In the genomic region with DNA sequence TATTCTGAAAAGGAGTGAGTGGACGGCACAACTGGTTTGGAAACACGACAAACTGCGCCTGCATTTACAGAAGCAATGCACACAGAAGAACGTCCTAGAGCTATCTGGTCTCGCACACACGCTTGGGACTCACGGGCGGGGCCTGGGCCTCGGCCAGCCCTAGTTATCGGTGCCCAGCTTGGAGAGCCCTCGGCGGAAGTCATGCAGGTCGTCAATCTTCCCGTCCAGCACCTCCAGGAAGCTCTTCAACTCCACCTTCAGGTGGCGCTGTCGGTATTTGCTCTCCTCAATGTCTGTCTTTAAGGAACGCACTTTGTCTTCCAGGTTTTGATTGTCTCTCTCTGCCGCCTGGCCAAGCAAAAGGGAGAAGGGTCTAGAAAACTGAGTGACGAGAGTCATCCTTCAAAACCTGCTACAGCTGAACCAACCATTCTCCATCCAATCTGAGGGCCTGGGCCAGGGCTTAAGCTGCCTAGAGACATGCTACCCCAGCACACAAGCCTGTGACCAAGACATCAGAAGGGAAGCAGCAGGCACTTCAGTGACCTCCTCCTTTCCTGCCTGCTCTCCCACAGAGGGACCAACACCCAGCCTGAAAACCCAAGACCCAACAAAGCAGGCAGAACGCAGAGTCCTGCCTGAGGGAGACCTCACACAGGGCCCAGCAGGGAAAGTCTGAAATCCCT, we compare ENCODE assay signal across 1 cellular context.
TF ChIP-seq lines count a peak whose summit lies in the region.

No MANE protein-coding gene starts in this region.

TF ChIP-seq in K562, 482 proteins besides CTCF, POLR2A, EP300 and RAD21 (continued from another document and continues in another):
- peak; percentile 24 for TF ChIP-seq HDAC3 (IDR thresholded peaks at IDR 0.05; ENCODE audit: borderline replicate concordance, partially characterized antibody)
- TF ChIP-seq ZNF124 (CRISPR knock-in tag; IDR thresholded peaks at IDR 0.05), result no peak
- TF ChIP-seq, protein P1, sequence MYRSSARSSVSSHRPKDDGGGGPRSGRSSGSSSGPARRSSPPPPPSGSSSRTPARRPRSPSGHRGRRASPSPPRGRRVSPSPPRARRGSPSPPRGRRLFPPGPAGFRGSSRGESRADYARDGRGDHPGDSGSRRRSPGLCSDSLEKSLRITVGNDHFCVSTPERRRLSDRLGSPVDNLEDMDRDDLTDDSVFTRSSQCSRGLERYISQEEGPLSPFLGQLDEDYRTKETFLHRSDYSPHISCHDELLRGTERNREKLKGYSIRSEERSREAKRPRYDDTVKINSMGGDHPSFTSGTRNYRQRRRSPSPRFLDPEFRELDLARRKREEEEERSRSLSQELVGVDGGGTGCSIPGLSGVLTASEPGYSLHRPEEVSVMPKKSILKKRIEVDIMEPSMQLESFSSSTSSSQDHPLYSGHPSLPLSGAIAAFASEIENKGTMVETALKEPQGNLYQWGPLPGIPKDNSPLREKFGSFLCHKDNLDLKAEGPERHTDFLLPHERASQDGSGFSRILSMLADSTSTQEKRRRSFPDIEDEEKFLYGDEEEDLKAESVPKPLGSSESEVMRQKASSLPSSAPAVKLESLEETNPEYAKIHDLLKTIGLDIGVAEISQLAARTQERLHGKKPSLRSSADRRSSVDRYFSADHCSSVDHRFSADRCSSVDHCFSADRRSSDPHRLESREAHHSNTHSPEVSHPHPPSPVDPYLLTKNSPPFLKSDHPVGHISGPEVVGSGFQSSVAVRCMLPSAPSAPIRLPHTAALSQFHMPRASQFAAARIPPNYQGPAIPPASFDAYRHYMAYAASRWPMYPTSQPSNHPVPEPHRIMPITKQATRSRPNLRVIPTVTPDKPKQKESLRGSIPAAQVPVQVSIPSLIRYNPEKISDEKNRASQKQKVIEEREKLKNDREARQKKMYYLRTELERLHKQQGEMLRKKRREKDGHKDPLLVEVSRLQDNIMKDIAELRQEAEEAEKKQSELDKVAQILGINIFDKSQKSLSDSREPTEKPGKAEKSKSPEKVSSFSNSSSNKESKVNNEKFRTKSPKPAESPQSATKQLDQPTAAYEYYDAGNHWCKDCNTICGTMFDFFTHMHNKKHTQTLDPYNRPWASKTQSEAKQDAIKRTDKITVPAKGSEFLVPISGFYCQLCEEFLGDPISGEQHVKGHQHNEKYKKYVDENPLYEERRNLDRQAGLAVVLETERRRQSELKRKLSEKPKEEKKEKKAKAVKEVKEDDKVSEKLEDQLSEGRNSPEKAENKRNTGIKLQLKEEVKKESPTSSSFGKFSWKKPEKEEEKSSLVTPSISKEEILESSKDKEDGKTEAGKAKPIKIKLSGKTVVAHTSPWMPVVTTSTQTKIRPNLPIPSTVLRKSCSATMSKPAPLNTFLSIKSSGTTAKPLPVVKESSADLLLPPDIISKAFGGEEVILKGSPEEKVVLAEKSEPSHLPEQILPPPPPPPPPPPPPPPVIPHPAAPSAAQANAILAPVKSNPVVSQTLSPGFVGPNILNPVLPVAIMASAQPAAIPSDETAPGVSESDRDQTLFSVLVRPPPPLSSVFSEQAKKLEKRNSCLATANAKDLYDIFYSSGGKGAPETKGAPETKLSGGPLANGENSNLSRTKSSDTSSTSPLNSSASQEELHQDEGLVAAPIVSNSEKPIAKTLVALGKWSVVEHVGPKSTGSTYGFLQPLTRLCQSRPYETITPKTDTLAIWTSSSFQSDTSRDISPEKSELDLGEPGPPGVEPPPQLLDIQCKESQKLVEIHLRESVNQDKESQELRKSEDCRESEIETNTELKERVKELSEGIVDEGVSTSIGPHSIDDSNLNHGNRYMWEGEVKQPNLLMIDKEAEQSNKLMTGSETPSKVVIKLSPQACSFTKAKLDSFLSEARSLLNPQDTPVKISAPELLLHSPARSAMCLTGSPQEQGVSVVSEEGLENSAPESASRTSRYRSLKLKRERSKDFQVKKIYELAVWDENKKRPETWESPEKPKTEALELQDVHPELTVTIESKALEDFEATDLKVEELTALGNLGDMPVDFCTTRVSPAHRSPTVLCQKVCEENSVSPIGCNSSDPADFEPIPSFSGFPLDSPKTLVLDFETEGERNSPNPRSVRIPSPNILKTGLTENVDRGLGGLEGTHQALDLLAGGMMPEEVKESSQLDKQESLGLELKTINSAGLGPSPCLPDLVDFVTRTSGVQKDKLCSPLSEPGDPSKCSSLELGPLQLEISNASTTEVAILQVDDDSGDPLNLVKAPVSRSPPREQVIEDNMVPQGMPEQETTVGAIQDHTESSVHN (IDR thresholded peaks at IDR 0.05; ENCODE audit: borderline replicate concordance in 1 of 2, low read depth in 1 of 2), result no peak
- TF ChIP-seq TOE1 (IDR thresholded peaks at IDR 0.05; ENCODE audit: borderline replicate concordance), result peak; percentile 80; the same call in 1 of the 2 replicates
- TF ChIP-seq TOE1 (CRISPR knock-in tag; IDR thresholded peaks at IDR 0.05; ENCODE audit: borderline replicate concordance, low read depth), result no peak
- no peak for TF ChIP-seq RBM39 (optimal IDR thresholded peaks at IDR 0.05; ENCODE audit: low read depth, low read length)
- TF ChIP-seq NR4A1 (CRISPR knock-in tag; IDR thresholded peaks at IDR 0.05), result no peak
- no peak for TF ChIP-seq NR4A1 (tag; IDR thresholded peaks at IDR 0.05)
- 0 out of 2 replicates have a peak, but pooled peaks have one; percentile 42 for TF ChIP-seq HDGF (IDR thresholded peaks at IDR 0.05)
- peak; percentile 81 for TF ChIP-seq SMAD4 (CRISPR knock-in tag; conservative IDR thresholded peaks at IDR 0.05)
- no peak for TF ChIP-seq U2AF1 (optimal IDR thresholded peaks at IDR 0.05; ENCODE audit: low read depth, low read length)
- TF ChIP-seq, protein P2, sequence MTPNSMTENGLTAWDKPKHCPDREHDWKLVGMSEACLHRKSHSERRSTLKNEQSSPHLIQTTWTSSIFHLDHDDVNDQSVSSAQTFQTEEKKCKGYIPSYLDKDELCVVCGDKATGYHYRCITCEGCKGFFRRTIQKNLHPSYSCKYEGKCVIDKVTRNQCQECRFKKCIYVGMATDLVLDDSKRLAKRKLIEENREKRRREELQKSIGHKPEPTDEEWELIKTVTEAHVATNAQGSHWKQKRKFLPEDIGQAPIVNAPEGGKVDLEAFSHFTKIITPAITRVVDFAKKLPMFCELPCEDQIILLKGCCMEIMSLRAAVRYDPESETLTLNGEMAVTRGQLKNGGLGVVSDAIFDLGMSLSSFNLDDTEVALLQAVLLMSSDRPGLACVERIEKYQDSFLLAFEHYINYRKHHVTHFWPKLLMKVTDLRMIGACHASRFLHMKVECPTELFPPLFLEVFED (CRISPR knock-in tag; conservative IDR thresholded peaks at IDR 0.05), result no peak
- TF ChIP-seq, protein P3, sequence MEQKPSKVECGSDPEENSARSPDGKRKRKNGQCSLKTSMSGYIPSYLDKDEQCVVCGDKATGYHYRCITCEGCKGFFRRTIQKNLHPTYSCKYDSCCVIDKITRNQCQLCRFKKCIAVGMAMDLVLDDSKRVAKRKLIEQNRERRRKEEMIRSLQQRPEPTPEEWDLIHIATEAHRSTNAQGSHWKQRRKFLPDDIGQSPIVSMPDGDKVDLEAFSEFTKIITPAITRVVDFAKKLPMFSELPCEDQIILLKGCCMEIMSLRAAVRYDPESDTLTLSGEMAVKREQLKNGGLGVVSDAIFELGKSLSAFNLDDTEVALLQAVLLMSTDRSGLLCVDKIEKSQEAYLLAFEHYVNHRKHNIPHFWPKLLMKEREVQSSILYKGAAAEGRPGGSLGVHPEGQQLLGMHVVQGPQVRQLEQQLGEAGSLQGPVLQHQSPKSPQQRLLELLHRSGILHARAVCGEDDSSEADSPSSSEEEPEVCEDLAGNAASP (IDR thresholded peaks at IDR 0.05), result no peak
- TF ChIP-seq, protein P4, sequence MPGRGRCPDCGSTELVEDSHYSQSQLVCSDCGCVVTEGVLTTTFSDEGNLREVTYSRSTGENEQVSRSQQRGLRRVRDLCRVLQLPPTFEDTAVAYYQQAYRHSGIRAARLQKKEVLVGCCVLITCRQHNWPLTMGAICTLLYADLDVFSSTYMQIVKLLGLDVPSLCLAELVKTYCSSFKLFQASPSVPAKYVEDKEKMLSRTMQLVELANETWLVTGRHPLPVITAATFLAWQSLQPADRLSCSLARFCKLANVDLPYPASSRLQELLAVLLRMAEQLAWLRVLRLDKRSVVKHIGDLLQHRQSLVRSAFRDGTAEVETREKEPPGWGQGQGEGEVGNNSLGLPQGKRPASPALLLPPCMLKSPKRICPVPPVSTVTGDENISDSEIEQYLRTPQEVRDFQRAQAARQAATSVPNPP (IDR thresholded peaks at IDR 0.05; ENCODE audit: borderline replicate concordance, insufficient read depth, insufficient read length), result no peak
- TF ChIP-seq, protein P5, sequence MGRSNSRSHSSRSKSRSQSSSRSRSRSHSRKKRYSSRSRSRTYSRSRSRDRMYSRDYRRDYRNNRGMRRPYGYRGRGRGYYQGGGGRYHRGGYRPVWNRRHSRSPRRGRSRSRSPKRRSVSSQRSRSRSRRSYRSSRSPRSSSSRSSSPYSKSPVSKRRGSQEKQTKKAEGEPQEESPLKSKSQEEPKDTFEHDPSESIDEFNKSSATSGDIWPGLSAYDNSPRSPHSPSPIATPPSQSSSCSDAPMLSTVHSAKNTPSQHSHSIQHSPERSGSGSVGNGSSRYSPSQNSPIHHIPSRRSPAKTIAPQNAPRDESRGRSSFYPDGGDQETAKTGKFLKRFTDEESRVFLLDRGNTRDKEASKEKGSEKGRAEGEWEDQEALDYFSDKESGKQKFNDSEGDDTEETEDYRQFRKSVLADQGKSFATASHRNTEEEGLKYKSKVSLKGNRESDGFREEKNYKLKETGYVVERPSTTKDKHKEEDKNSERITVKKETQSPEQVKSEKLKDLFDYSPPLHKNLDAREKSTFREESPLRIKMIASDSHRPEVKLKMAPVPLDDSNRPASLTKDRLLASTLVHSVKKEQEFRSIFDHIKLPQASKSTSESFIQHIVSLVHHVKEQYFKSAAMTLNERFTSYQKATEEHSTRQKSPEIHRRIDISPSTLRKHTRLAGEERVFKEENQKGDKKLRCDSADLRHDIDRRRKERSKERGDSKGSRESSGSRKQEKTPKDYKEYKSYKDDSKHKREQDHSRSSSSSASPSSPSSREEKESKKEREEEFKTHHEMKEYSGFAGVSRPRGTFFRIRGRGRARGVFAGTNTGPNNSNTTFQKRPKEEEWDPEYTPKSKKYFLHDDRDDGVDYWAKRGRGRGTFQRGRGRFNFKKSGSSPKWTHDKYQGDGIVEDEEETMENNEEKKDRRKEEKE (IDR thresholded peaks at IDR 0.05; ENCODE audit: borderline replicate concordance in 1 of 2, control insufficient read depth in 1 of 2, low read depth in 2 of 2, low read length in 1 of 2), result 0 out of 4 replicates have a peak, but pooled peaks of 1 of the 2 experiments have one; percentile 64
- TF ChIP-seq E2F3 (CRISPR knock-in tag; IDR thresholded peaks at IDR 0.05), result no peak
- TF ChIP-seq BCL6 (CRISPR knock-in tag; IDR thresholded peaks at IDR 0.05), result no peak
- peak; percentile 76 for TF ChIP-seq CREM (IDR thresholded peaks at IDR 0.05; ENCODE audit: low read depth)
- no peak; the same call in 1 of the 2 replicates for TF ChIP-seq RAD51 (IDR thresholded peaks at IDR 0.05; ENCODE audit: borderline replicate concordance, low read depth)
- TF ChIP-seq MCM5 (IDR thresholded peaks at IDR 0.05; ENCODE audit: low read depth), result no peak
- TF ChIP-seq, protein P6, sequence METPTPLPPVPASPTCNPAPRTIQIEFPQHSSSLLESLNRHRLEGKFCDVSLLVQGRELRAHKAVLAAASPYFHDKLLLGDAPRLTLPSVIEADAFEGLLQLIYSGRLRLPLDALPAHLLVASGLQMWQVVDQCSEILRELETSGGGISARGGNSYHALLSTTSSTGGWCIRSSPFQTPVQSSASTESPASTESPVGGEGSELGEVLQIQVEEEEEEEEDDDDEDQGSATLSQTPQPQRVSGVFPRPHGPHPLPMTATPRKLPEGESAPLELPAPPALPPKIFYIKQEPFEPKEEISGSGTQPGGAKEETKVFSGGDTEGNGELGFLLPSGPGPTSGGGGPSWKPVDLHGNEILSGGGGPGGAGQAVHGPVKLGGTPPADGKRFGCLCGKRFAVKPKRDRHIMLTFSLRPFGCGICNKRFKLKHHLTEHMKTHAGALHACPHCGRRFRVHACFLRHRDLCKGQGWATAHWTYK (CRISPR knock-in tag; IDR thresholded peaks at IDR 0.05), result no peak
- TF ChIP-seq DDX20 (tag; IDR thresholded peaks at IDR 0.05; ENCODE audit: low read depth), result no peak
- TF ChIP-seq MYBL2 (IDR thresholded peaks at IDR 0.05; ENCODE audit: low read depth), result no peak
- no peak for TF ChIP-seq MYBL2 (CRISPR knock-in tag; IDR thresholded peaks at IDR 0.05; ENCODE audit: borderline replicate concordance)
- TF ChIP-seq MAZ (CRISPR knock-in tag; conservative IDR thresholded peaks at IDR 0.05 in 1 of 2, IDR thresholded peaks at IDR 0.05 in 1 of 2), result peak; percentile 77 to 83
- TF ChIP-seq POLR3A (IDR thresholded peaks at IDR 0.05; ENCODE audit: borderline replicate concordance, extremely low read depth, insufficient read depth, insufficient read length), result no peak
- TF ChIP-seq HIVEP1 (CRISPR knock-in tag; IDR thresholded peaks at IDR 0.05), result no peak
- TF ChIP-seq ZC3H8 (IDR thresholded peaks at IDR 0.05), result no peak
- 0 out of 2 replicates have a peak, but pooled peaks have one; percentile 39 for TF ChIP-seq MBD2 (IDR thresholded peaks at IDR 0.05; ENCODE audit: borderline replicate concordance, low read depth)
- TF ChIP-seq KAT8 (IDR thresholded peaks at IDR 0.05; ENCODE audit: low read depth), result no peak
- TF ChIP-seq, protein P7, sequence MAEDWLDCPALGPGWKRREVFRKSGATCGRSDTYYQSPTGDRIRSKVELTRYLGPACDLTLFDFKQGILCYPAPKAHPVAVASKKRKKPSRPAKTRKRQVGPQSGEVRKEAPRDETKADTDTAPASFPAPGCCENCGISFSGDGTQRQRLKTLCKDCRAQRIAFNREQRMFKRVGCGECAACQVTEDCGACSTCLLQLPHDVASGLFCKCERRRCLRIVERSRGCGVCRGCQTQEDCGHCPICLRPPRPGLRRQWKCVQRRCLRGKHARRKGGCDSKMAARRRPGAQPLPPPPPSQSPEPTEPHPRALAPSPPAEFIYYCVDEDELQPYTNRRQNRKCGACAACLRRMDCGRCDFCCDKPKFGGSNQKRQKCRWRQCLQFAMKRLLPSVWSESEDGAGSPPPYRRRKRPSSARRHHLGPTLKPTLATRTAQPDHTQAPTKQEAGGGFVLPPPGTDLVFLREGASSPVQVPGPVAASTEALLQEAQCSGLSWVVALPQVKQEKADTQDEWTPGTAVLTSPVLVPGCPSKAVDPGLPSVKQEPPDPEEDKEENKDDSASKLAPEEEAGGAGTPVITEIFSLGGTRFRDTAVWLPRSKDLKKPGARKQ (CRISPR knock-in tag; IDR thresholded peaks at IDR 0.05), result no peak
- TF ChIP-seq C11orf30 (IDR thresholded peaks at IDR 0.05; ENCODE audit: low read depth), result no peak
- no peak for TF ChIP-seq PURB (CRISPR knock-in tag; IDR thresholded peaks at IDR 0.05; ENCODE audit: low read depth)
- no peak for TF ChIP-seq ZSCAN32 (CRISPR knock-in tag; IDR thresholded peaks at IDR 0.05)
- TF ChIP-seq, protein P8, sequence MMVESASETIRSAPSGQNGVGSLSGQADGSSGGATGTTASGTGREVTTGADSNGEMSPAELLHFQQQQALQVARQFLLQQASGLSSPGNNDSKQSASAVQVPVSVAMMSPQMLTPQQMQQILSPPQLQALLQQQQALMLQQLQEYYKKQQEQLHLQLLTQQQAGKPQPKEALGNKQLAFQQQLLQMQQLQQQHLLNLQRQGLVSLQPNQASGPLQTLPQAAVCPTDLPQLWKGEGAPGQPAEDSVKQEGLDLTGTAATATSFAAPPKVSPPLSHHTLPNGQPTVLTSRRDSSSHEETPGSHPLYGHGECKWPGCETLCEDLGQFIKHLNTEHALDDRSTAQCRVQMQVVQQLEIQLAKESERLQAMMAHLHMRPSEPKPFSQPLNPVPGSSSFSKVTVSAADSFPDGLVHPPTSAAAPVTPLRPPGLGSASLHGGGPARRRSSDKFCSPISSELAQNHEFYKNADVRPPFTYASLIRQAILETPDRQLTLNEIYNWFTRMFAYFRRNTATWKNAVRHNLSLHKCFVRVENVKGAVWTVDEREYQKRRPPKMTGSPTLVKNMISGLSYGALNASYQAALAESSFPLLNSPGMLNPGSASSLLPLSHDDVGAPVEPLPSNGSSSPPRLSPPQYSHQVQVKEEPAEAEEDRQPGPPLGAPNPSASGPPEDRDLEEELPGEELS (CRISPR knock-in tag; IDR thresholded peaks at IDR 0.05; ENCODE audit: borderline replicate concordance), result 0 out of 2 replicates have a peak, but pooled peaks have one; percentile 49
